Comparison of ENCODE assay signal across 16 cellular contexts in genomic region chr6:130557481-130558112, GRCh38.
DNase-seq lines count a peak whose midpoint lies in the region; ATAC-seq and TF ChIP-seq lines count a peak whose summit lies in the region.
"Had no signal": no experiment of that assay in that cellular context is flagged by ENCODE, and none has a peak within 500 bp of the region (broad histone marks: within the 10 kb centered on the region; RNA-seq: fewer than 3 reads in every experiment).

No MANE protein-coding gene starts in this region.

- H3K9me3 ChIP-seq in SK-N-SH, result no peaks in the 10 kb centered on the region
- H3K9me3 ChIP-seq in A673 (ENCODE audit: low read depth, low read length, poor library complexity, severe bottlenecking), result no peaks in the 10 kb centered on the region
- no peaks in the 10 kb centered on the region for H3K9me3 ChIP-seq in tibial nerve
- H3K9me3 ChIP-seq: breast epithelium had no signal

- POLR2A ChIA-PET in SK-N-SH (lab: Yijun Ruan, JAX), result no interaction called here
- POLR2A ChIA-PET in A673 (lab: Charles Lee; ENCODE audit: low non-redundant PET), result no interaction called here

- H3K27me3 ChIP-seq in SK-N-SH (ENCODE audit: insufficient read depth) (no peaks in the 10 kb centered on the region), A673 (replicated peaks; ENCODE audit: insufficient read depth, low read depth, low read length, poor library complexity) (no peaks in the 10 kb centered on the region), tibial nerve (no peaks in the 10 kb centered on the region)
- H3K27me3 ChIP-seq: breast epithelium had no signal

- no peaks in the 10 kb centered on the region for H4K20me1 ChIP-seq in SK-N-SH (ENCODE audit: insufficient read depth)

- peak overlapping the region; percentile 32; the same call in 1 of the 2 replicates for H3K4me2 ChIP-seq in SK-N-SH
- H3K4me2 ChIP-seq: GM23338 had no signal

- BruUV-seq in A673 (replicated peaks; lab: Mats Ljungman, UMichigan), result no TSS peak

- H3K79me2 ChIP-seq in SK-N-SH (ENCODE audit: insufficient read depth), result no peaks in the 10 kb centered on the region

- DNase-seq in SK-N-SH, result no peak
- peak; percentile 41 for DNase-seq in NCI-H1105 (lab: John Stamatoyannopoulos, UW)
- DNase-seq in NOMO-1 treated with DMSO at 0.1 percent for 48 hours (lab: John Stamatoyannopoulos, UW; ENCODE audit: unreplicated experiment), result peak; percentile 89
- no peak for DNase-seq in A673 (ENCODE audit: low spot score)
- DNase-seq in hypothalamus (lab: John Stamatoyannopoulos, UW), result no peak
- DNase-seq in tibial nerve (ENCODE audit: low spot score in 2 of 2), result no peak
- DNase-seq in DMS79 (lab: John Stamatoyannopoulos, UW), result no peak
- DNase-seq: activated CD4-positive, alpha-beta T cell treated with anti-CD3 and anti-CD28 coated beads, Interleukin-2, amount 50 U/mL, for 48 hours; activated naive CD8-positive, alpha-beta T cell treated with anti-CD3 and anti-CD28 coated beads for 36 hours; activated T-cell treated with anti-CD3 and anti-CD28 coated beads, Interleukin-2, amount 50 U/mL, for 4 hours; glutamatergic neuron; NCI-H446 treated with DMSO at 0.1 percent for 48 hours; stimulated activated naive CD4-positive, alpha-beta T cell treated with Interleukin-2 at 50 U/mL for 16 hours had no signal

- TF ChIP-seq CTCF in SK-N-SH (IDR thresholded peaks at IDR 0.05), result no peak
- no peak for TF ChIP-seq CTCF in A673 (conservative IDR thresholded peaks at IDR 0.05; ENCODE audit: low read depth, low read length)
- TF ChIP-seq CTCF in tibial nerve (IDR thresholded peaks at IDR 0.05), result no peak

- peaks cover 0 to 25% of the 10 kb centered on the region in 2 experiments; a peak in 2 of 4 replicates for H3K4me1 ChIP-seq in SK-N-SH (ENCODE audit: control insufficient read depth in 1 of 2, insufficient read depth in 2 of 2, low read depth in 1 of 2, low read length in 1 of 2)
- H3K4me1 ChIP-seq in A673 (ENCODE audit: insufficient read depth, low read length, poor library complexity, severe bottlenecking), result peaks cover 26% of the 10 kb centered on the region
- H3K4me1 ChIP-seq in tibial nerve, result no peaks in the 10 kb centered on the region
- H3K4me1 ChIP-seq: breast epithelium had no signal

- no peaks in the 10 kb centered on the region for H3K36me3 ChIP-seq in SK-N-SH (replicated peaks in 1 of 2; ENCODE audit: control insufficient read depth in 1 of 2, insufficient read depth in 2 of 2, low read length in 1 of 2)
- H3K36me3 ChIP-seq in A673 (ENCODE audit: insufficient read depth, low read length, poor library complexity, severe bottlenecking), result no peaks in the 10 kb centered on the region
- no peaks in the 10 kb centered on the region for H3K36me3 ChIP-seq in tibial nerve
- H3K36me3 ChIP-seq: breast epithelium had no signal

- H3K4me3 ChIP-seq in SK-N-SH (ENCODE audit: low read depth in 2 of 2, low read length in 1 of 2) (no peak overlapping the region), A673 (ENCODE audit: low read depth, low read length, poor library complexity, severe bottlenecking) (no peak overlapping the region), tibial nerve (no peak overlapping the region)
- H3K4me3 ChIP-seq: breast epithelium, GM23338 had no signal

- TF ChIP-seq RAD21 in SK-N-SH (IDR thresholded peaks at IDR 0.05; ENCODE audit: low read length), result no peak

- no peak; the same call in 1 of the 3 replicates for ATAC-seq in SK-N-SH treated with all-trans-retinoic acid at 6 μM for 48 hours
- ATAC-seq: activated T-cell treated with anti-CD3 and anti-CD28 coated beads, Interleukin-2, amount 50 U/mL, for 4 hours; GM23338 had no signal

- no peak for TF ChIP-seq POLR2A in tibial nerve (IDR thresholded peaks at IDR 0.05)

- 48% methylated on average over 3 of the region's 3 CpGs for WGBS in SK-N-SH (ENCODE audit: low lambda C conversion rate)
- 75 to 84% methylated on average over 3 of the region's 3 CpGs for WGBS in tibial nerve, 2 donors

- no peak overlapping the region for H3K9ac ChIP-seq in SK-N-SH

- H3K27ac ChIP-seq in SK-N-SH (ENCODE audit: low read depth in 2 of 2, low read length in 1 of 2) (no peak overlapping the region; a peak in 1 of 4 replicates), A673 (ENCODE audit: low read depth, low read length, poor library complexity, severe bottlenecking) (no peak overlapping the region), tibial nerve (no peak overlapping the region)
- H3K27ac ChIP-seq: breast epithelium had no signal

- H3K9me2 ChIP-seq in SK-N-SH, result no peaks in the 10 kb centered on the region

- intact Hi-C loops in A673 (cut with micrococcal nuclease; ENCODE audit: unreplicated experiment), result no loop called here

- no peak overlapping the region for H2AFZ ChIP-seq in SK-N-SH (ENCODE audit: low read depth)
- H2AFZ ChIP-seq: GM23338 had no signal

- TF ChIP-seq EP300 in SK-N-SH (IDR thresholded peaks at IDR 0.05; ENCODE audit: borderline replicate concordance in 1 of 2, low read depth in 1 of 2, low read length in 1 of 2), result no peak
- TF ChIP-seq EP300 in tibial nerve (IDR thresholded peaks at IDR 0.05), result no peak

- peaks cover 8% of the 10 kb centered on the region for H3F3A ChIP-seq in SK-N-SH (replicated peaks; ENCODE audit: insufficient read depth)

- CTCF ChIA-PET in SK-N-SH (lab: Yijun Ruan, JAX), result no interaction called here
- CTCF ChIA-PET in A673 (lab: Charles Lee), result no interaction called here

TF ChIP-seq in SK-N-SH, 30 proteins besides CTCF, POLR2A, EP300 and RAD21 (continues in another document):
- TF ChIP-seq, protein P1, sequence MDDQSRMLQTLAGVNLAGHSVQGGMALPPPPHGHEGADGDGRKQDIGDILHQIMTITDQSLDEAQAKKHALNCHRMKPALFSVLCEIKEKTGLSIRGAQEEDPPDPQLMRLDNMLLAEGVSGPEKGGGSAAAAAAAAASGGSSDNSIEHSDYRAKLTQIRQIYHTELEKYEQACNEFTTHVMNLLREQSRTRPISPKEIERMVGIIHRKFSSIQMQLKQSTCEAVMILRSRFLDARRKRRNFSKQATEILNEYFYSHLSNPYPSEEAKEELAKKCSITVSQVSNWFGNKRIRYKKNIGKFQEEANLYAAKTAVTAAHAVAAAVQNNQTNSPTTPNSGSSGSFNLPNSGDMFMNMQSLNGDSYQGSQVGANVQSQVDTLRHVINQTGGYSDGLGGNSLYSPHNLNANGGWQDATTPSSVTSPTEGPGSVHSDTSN (IDR thresholded peaks at IDR 0.05), result no peak
- TF ChIP-seq YY1 (IDR thresholded peaks at IDR 0.05; ENCODE audit: low read depth) (no peak), GATA2 (CRISPR knock-in tag; IDR thresholded peaks at IDR 0.05) (no peak), SMC3 (IDR thresholded peaks at IDR 0.05; ENCODE audit: low read depth, low read length) (no peak), MEF2A (IDR thresholded peaks at IDR 0.05; ENCODE audit: borderline replicate concordance, low read depth) (no peak)

TF ChIP-seq in SK-N-SH treated with all-trans-retinoic acid at 6 μM for 48 hours, 23 proteins besides CTCF, POLR2A, EP300 and RAD21 (continues in another document):
- TF ChIP-seq ZNF565 (CRISPR knock-in tag; conservative IDR thresholded peaks at IDR 0.05; ENCODE audit: low read depth) (no peak), PPARA (CRISPR knock-in tag; IDR thresholded peaks at IDR 0.05; ENCODE audit: borderline replicate concordance) (no peak), GLIS3 (CRISPR knock-in tag; IDR thresholded peaks at IDR 0.05) (no peak), ZFP3 (CRISPR knock-in tag; IDR thresholded peaks at IDR 0.05) (no peak), ZC3H10 (CRISPR knock-in tag; IDR thresholded peaks at IDR 0.05) (no peak), ZNF8 (CRISPR knock-in tag; IDR thresholded peaks at IDR 0.05) (no peak), RARB (CRISPR knock-in tag; IDR thresholded peaks at IDR 0.05) (no peak), OSR1 (CRISPR knock-in tag; IDR thresholded peaks at IDR 0.05) (no peak), ISL1 (CRISPR knock-in tag; IDR thresholded peaks at IDR 0.05) (no peak), ZNF70 (CRISPR knock-in tag; IDR thresholded peaks at IDR 0.05) (no peak), CSDC2 (CRISPR knock-in tag; IDR thresholded peaks at IDR 0.05) (no peak), TCF4 (CRISPR knock-in tag; IDR thresholded peaks at IDR 0.05; ENCODE audit: borderline replicate concordance) (no peak)
- TF ChIP-seq, protein P2, sequence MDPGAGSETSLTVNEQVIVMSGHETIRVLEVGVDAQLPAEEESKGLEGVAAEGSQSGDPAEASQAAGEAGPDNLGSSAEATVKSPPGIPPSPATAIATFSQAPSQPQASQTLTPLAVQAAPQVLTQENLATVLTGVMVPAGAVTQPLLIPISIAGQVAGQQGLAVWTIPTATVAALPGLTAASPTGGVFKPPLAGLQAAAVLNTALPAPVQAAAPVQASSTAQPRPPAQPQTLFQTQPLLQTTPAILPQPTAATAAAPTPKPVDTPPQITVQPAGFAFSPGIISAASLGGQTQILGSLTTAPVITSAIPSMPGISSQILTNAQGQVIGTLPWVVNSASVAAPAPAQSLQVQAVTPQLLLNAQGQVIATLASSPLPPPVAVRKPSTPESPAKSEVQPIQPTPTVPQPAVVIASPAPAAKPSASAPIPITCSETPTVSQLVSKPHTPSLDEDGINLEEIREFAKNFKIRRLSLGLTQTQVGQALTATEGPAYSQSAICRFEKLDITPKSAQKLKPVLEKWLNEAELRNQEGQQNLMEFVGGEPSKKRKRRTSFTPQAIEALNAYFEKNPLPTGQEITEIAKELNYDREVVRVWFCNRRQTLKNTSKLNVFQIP (CRISPR knock-in tag; IDR thresholded peaks at IDR 0.05; ENCODE audit: borderline replicate concordance, low read depth), result no peak
- TF ChIP-seq, protein P3, sequence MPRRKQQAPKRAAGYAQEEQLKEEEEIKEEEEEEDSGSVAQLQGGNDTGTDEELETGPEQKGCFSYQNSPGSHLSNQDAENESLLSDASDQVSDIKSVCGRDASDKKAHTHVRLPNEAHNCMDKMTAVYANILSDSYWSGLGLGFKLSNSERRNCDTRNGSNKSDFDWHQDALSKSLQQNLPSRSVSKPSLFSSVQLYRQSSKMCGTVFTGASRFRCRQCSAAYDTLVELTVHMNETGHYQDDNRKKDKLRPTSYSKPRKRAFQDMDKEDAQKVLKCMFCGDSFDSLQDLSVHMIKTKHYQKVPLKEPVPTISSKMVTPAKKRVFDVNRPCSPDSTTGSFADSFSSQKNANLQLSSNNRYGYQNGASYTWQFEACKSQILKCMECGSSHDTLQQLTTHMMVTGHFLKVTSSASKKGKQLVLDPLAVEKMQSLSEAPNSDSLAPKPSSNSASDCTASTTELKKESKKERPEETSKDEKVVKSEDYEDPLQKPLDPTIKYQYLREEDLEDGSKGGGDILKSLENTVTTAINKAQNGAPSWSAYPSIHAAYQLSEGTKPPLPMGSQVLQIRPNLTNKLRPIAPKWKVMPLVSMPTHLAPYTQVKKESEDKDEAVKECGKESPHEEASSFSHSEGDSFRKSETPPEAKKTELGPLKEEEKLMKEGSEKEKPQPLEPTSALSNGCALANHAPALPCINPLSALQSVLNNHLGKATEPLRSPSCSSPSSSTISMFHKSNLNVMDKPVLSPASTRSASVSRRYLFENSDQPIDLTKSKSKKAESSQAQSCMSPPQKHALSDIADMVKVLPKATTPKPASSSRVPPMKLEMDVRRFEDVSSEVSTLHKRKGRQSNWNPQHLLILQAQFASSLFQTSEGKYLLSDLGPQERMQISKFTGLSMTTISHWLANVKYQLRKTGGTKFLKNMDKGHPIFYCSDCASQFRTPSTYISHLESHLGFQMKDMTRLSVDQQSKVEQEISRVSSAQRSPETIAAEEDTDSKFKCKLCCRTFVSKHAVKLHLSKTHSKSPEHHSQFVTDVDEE (CRISPR knock-in tag; IDR thresholded peaks at IDR 0.05), result no peak

Comparison
In these comparisons a context has a peak if more than half of its experiments do, and no peak if none do; other contexts are left out.
1. DNase-seq: peak in NCI-H1105 (single experiment) and NOMO-1 treated with DMSO at 0.1 percent for 48 hours (single experiment); none in SK-N-SH (single experiment), A673 (single experiment), hypothalamus (0 of 51), tibial nerve (0 of 2) and DMS79 (single experiment).